Comparison of ENCODE assay signal across 16 cellular contexts in the genomic region with DNA sequence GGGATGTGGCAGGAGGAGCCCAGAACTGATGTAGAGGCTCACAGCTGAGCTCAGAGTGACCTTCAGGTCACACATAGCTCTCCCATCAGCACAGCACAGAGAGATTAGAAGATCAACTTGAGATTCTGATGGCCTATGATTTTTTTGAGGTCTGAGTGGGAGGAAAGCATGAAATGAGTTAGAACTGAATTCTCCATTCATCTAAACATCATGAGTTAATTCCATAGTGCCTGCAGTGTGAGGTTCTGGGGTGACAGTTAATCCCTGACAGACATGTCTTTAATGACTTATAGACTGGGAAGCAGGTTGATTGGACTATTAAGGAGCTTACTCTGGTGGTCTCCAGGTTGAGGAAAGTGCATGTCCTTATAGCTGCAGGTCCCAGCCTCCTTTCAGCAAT.
"Had no signal": no experiment of that assay in that cellular context is flagged by ENCODE, and none has a peak within 500 bp of the region (broad histone marks: within the 10 kb centered on the region; RNA-seq: fewer than 3 reads in every experiment).

No MANE protein-coding gene starts in this region.

- ATAC-seq: foreskin keratinocyte; left ventricle myocardium superior; natural killer cell treated with Interleukin-12 subunit alpha and Interleukin-12 subunit beta and Interleukin-15 and Interleukin-18, amount 100 ng/mL, for 72 hours had no signal

- H3K4me3 ChIP-seq: right atrium auricular region, SK-N-MC, transverse colon had no signal

- H3K9me3 Mint-ChIP-seq: activated CD4-positive, alpha-beta T cell treated with anti-CD3 and anti-CD28 coated beads, Interleukin-2, amount 10 ng/mL, durations not matched to agents 24 days and 14 days; memory B cell; natural killer cell treated with Interleukin-12 subunit alpha and Interleukin-12 subunit beta and Interleukin-15 and Interleukin-18, amount 100 ng/mL, for 72 hours had no signal

- H3K9me3 ChIP-seq: right atrium auricular region, transverse colon had no signal

- H3K27ac ChIP-seq: brain microvascular endothelial cell, foreskin keratinocyte, right atrium auricular region, SK-N-MC, transverse colon had no signal

- H3K27ac Mint-ChIP-seq: memory B cell had no signal

- DNase-seq: activated CD4-positive, alpha-beta T cell treated with anti-CD3 and anti-CD28 coated beads, Interleukin-2, amount 10 ng/mL, durations not matched to agents 24 days and 14 days; activated naive CD4-positive, alpha-beta T cell treated with anti-CD3 and anti-CD28 coated beads, Interleukin-2, amount 50 U/mL, for 16 hours; amygdala; brain microvascular endothelial cell; effector CD8-positive, alpha-beta T cell; foreskin keratinocyte; kidney glomerular epithelial cell; left ventricle myocardium superior; stimulated activated CD4-positive, alpha-beta T cell treated with anti-CD3 and anti-CD28 coated beads, Interleukin-4, amount 100 ng/mL, for 1 hour; stimulated activated naive CD4-positive, alpha-beta T cell; T-helper 1 cell; transverse colon had no signal

- H3K27me3 Mint-ChIP-seq: activated CD4-positive, alpha-beta T cell treated with anti-CD3 and anti-CD28 coated beads, Interleukin-2, amount 10 ng/mL, durations not matched to agents 24 days and 14 days; memory B cell; natural killer cell treated with Interleukin-12 subunit alpha and Interleukin-12 subunit beta and Interleukin-15 and Interleukin-18, amount 100 ng/mL, for 72 hours had no signal

- H3K27me3 ChIP-seq: brain microvascular endothelial cell, foreskin keratinocyte, right atrium auricular region, transverse colon had no signal

- H3K36me3 ChIP-seq: brain microvascular endothelial cell had no signal

- H3K4me3 Mint-ChIP-seq: activated CD4-positive, alpha-beta T cell treated with anti-CD3 and anti-CD28 coated beads, Interleukin-2, amount 10 ng/mL, durations not matched to agents 24 days and 14 days; memory B cell; natural killer cell treated with Interleukin-12 subunit alpha and Interleukin-12 subunit beta and Interleukin-15 and Interleukin-18, amount 100 ng/mL, for 72 hours had no signal

- H3K36me3 Mint-ChIP-seq: natural killer cell treated with Interleukin-12 subunit alpha and Interleukin-12 subunit beta and Interleukin-15 and Interleukin-18, amount 100 ng/mL, for 72 hours had no signal
